Comparison of ENCODE assay signal across 8 cellular contexts in the genomic region with DNA sequence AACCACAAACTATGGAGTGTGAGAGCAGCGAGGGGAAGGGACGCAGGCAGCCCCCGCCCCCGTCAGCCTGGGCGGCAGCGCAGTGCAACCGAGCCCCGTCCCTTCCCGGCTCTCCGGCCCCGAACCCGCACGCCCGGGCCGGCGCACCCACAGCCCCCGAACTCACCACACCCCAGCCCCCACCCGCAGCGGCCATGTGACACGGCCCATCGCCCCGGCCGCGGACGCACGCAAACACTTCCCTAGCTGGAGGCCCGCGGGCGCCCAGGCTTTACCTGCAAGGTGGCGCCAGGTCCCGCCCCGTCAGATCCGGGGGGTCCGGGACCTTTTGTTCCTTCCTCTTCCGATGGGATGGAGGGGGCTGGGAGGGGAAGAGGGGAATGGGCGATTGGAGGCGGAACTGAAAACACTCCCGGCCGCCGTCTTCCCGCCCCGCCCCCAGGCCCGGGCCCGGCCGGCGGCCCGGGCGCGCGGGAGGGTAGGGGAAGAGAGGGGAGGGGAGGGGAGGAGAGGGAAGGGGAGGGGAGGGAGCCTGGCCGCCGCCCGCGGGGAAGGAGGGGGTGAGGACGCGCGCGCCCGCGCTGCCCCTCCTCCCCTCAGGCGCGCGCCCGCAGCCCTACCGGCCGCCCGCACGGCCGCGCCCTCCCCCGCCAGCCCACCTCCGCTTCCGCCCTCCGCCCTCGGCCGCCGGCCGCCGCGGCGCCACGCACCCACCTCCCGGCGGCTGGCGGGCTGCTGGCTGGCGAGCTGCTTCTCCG. TPM values are rescaled to one million over a fixed set of nuclear protein-coding genes. Genes with fewer than 3 reads are reported as not detected.
DNase-seq lines count a peak whose midpoint lies in the region; ATAC-seq and TF ChIP-seq lines count a peak whose summit lies in the region.

A gene (minus strand): TSS at position 574 of the 758 bp plus-strand sequence. CDS start 33,903 bp downstream, outside the sequence.

- no peaks in the 10 kb centered on the region for H3K27me3 ChIP-seq in right cardiac atrium (ENCODE audit: control insufficient read depth, insufficient read depth)
- no peaks in the 10 kb centered on the region for H3K27me3 ChIP-seq in rectal smooth muscle tissue (ENCODE audit: control insufficient read depth, insufficient read depth, low read length)
- no peaks in the 10 kb centered on the region for H3K27me3 ChIP-seq in uterus

- POLR2A ChIA-PET in GM10248 (lab: Yijun Ruan, JAX): interaction anchor here (0.5 kb wide), 1 partner anchor 50 kb away, joined by 3 read pairs; no protein-coding TSS in a partner anchor

- H3K9me3 ChIP-seq in T-helper 17 cell (ENCODE audit: control insufficient read depth, low read length, poor library complexity, severe bottlenecking) (no peaks in the 10 kb centered on the region), right cardiac atrium (ENCODE audit: control insufficient read depth, low read length) (no peaks in the 10 kb centered on the region), uterus (no peaks in the 10 kb centered on the region)

- DNase-seq in GM10248 (ENCODE audit: extremely low spot score) (peak; percentile 76), HFF-Myc (ENCODE audit: extremely low read depth, low read depth) (peak; percentile 17), NAMALWA (ENCODE audit: low spot score) (peak; percentile 70), T-helper 17 cell (peak; percentile 55 to 82 (median 81)), amygdala (lab: John Stamatoyannopoulos, UW) (peak in 54 of 56 donors; percentile 28 to 90 (median 76)), right cardiac atrium (peak; percentile 87 to 94 (median 93)), uterus (peak; percentile 74 to 79)

- WGBS in right cardiac atrium: under 1% methylated on average over 78 of the region's 87 CpGs

- peaks cover 48% of the 10 kb centered on the region for H3K4me1 Mint-ChIP-seq in T-helper 17 cell

- H3K4me3 Mint-ChIP-seq in T-helper 17 cell: peak within 1 kb of the TSS; percentile 93

- intact Hi-C loops in right cardiac atrium (cut with DNase I) (no loop called here), uterus (cut with DNase I; ENCODE audit: low total_unique reads) (no loop called here)

- H3K36me3 ChIP-seq in rectal smooth muscle tissue (ENCODE audit: control insufficient read depth, insufficient read depth, low read length) (no peaks in the 10 kb centered on the region), uterus (no peaks in the 10 kb centered on the region)

- H3K4me1 ChIP-seq in right cardiac atrium (ENCODE audit: control insufficient read depth, insufficient read depth, low read length) (no peaks in the 10 kb centered on the region), rectal smooth muscle tissue (ENCODE audit: control insufficient read depth, insufficient read depth, low read length) (no peaks in the 10 kb centered on the region), uterus (peaks cover 0 to 8% of the 10 kb centered on the region in 2 donors)

- TF ChIP-seq CTCF in GM10248 (IDR thresholded peaks at IDR 0.05; ENCODE audit: control extremely low read depth, extremely low read depth, low read depth, missing control alignments) (no peak), HFF-Myc (IDR thresholded peaks at IDR 0.05; ENCODE audit: low read depth, low read length, missing control alignments) (no peak), uterus (IDR thresholded peaks at IDR 0.05) (peak in 1 of 4 experiments; percentile 13)

- no peaks in the 10 kb centered on the region for H3K36me3 Mint-ChIP-seq in T-helper 17 cell (ENCODE audit: low read depth)

- no peaks in the 10 kb centered on the region for H3K27me3 Mint-ChIP-seq in T-helper 17 cell

- CTCF ChIA-PET in GM10248 (lab: Yijun Ruan, JAX): interaction anchor here (0.6 to 1.0 kb wide), 2 partner anchors 11 to 20 kb away, joined by 3 read pairs; no protein-coding TSS in a partner anchor

- peak within 1 kb of the TSS; percentile 93 for H3K27ac Mint-ChIP-seq in T-helper 17 cell

- no peak for TF ChIP-seq POLR2A in uterus (IDR thresholded peaks at IDR 0.05)

- H3K4me3 ChIP-seq in HFF-Myc (replicated peaks; ENCODE audit: low read depth, low read length) (peak within 1 kb of the TSS; percentile 86), right cardiac atrium (ENCODE audit: low read length) (peak within 1 kb of the TSS; percentile 85), rectal smooth muscle tissue (ENCODE audit: low read length) (peak within 1 kb of the TSS; percentile 90), uterus (peak within 1 kb of the TSS; percentile 72 to 92)

- H3K27ac ChIP-seq in right cardiac atrium (ENCODE audit: low read length): peak within 1 kb of the TSS; percentile 93
- peak within 1 kb of the TSS; percentile 92 for H3K27ac ChIP-seq in rectal smooth muscle tissue (ENCODE audit: low read depth, low read length)
- H3K27ac ChIP-seq in uterus: peak within 1 kb of the TSS; percentile 95 to 99

- peak within 1 kb of the TSS; percentile 65 for H3K9ac ChIP-seq in rectal smooth muscle tissue (ENCODE audit: low read length)

- peak; percentile 47 for ATAC-seq in T-helper 17 cell
- peak; percentile 78 to 80 for ATAC-seq in right cardiac atrium

RNA-seq across cellular contexts. Expression of the gene that starts here (rescaled TPM):
- total RNA-seq in T-helper 17 cell (100 to 1,000 TPM; 108 to 114 TPM), right cardiac atrium (100 to 1,000 TPM in 1 of 4 donors, 10 to 100 TPM in 3; 94.1 to 114 (median 97.4) TPM), uterus (100 to 1,000 TPM; 107 to 237 (median 142) TPM)
- polyA plus RNA-seq in right cardiac atrium: 30.7 TPM

Comparison
In these comparisons a context has a peak if more than half of its experiments do, and no peak if none do; other contexts are left out.
1. Peak in every context shown above with its lines: DNase-seq, ATAC-seq, H3K4me3 ChIP-seq and H3K27ac ChIP-seq.
2. DNase-seq: peak in every context shown above with its lines; median percentile 93 in right cardiac atrium; 81 in T-helper 17 cell; 76 in uterus; 76 in GM10248; 76 in amygdala; 70 in NAMALWA; 17 in HFF-Myc.